25 cellular contexts compared by ENCODE assay signal in the genomic region with DNA sequence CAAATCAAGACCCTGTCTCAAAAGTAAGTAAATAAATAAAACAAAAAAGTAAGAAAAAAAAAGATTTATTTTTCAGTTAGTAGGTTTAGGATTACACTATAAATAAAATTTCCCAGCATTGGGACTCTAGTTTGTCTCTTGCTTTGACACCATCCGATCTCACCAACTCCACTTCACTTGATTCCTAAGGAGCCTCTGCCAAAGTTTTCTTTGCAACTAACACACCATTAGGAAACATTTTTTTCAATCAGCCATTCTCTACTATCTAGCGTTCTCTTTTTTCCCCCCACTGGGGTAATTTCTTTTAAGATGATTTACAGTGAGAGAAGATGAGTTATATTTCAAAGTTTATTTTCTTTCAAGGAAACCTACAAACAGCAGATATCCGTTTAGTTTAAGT. TPM values are rescaled to one million over a fixed set of nuclear protein-coding genes. Genes with fewer than 3 reads are reported as not detected.
DNase-seq lines count a peak whose midpoint lies in the region; ATAC-seq, FAIRE-seq and TF ChIP-seq lines count a peak whose summit lies in the region.
"Had no signal": no experiment of that assay in that cellular context is flagged by ENCODE, and none has a peak within 500 bp of the region (broad histone marks: within the 10 kb centered on the region; RNA-seq: fewer than 3 reads in every experiment).

No MANE protein-coding gene starts in this region.

- no peak overlapping the region for H3K9ac ChIP-seq in endothelial cell of umbilical vein (replicated peaks; ENCODE audit: extremely low read depth, insufficient read depth, low read length)

- no peaks in the 10 kb centered on the region for H4K20me1 ChIP-seq in endothelial cell of umbilical vein (replicated peaks; ENCODE audit: control insufficient read depth, extremely low read depth, insufficient read depth, low read length)

- H3K36me3 ChIP-seq in left ventricle myocardium inferior (peaks cover 6% of the 10 kb centered on the region), endothelial cell of umbilical vein (ENCODE audit: control insufficient read depth in 2 of 2, extremely low read depth in 1 of 2, insufficient read depth in 2 of 2, low read length in 2 of 2) (no peaks in the 10 kb centered on the region), uterus (no peaks in the 10 kb centered on the region)
- H3K36me3 ChIP-seq: cardiac muscle cell had no signal

- H3K27ac Mint-ChIP-seq in nephron: peak overlapping the region; percentile 83
- H3K27ac Mint-ChIP-seq: activated CD8-positive, alpha-beta T cell treated with anti-CD3 and anti-CD28 coated beads for 36 hours; activated naive CD8-positive, alpha-beta T cell; naive thymus-derived CD4-positive, alpha-beta T cell; T-helper 2 cell treated with Interferon-gamma antibody and Interleukin-4, amounts not matched to agents 5 μg/mL and 100 μg/mL, for 36 hours; type B pancreatic cell had no signal

- ATAC-seq in Right ventricle myocardium superior (ENCODE audit: poor library complexity): no peak
- no peak for ATAC-seq in HG03469 (IDR thresholded peaks at IDR 0.05; ENCODE audit: unreplicated experiment)
- ATAC-seq: activated CD8-positive, alpha-beta T cell treated with anti-CD3 and anti-CD28 coated beads for 36 hours; activated T-cell treated with anti-CD3 and anti-CD28 coated beads, Interleukin-2, amount 50 U/mL, for 4 hours; left colon; naive thymus-derived CD4-positive, alpha-beta T cell; stimulated activated effector memory CD8-positive, alpha-beta T cell treated with anti-CD3 and anti-CD28 coated beads, Interleukin-12 subunit alpha, Interleukin-12 subunit beta, amount 100 ng/mL, for 72 hours had no signal

- TF ChIP-seq POLR2A in endothelial cell of umbilical vein (IDR thresholded peaks at IDR 0.05; ENCODE audit: low read depth, low read length) (no peak), uterus (IDR thresholded peaks at IDR 0.05) (no peak)

- H3K9me3 ChIP-seq in left ventricle myocardium inferior (replicated peaks) (peaks cover 24% of the 10 kb centered on the region), endothelial cell of umbilical vein (replicated peaks; ENCODE audit: control insufficient read depth, insufficient read depth, low read length) (no peaks in the 10 kb centered on the region), uterus (peaks cover 0 to 15% of the 10 kb centered on the region in 2 donors)

- peaks cover 10% of the 10 kb centered on the region for H3K4me1 Mint-ChIP-seq in nephron
- H3K4me1 Mint-ChIP-seq: stimulated activated effector memory CD8-positive, alpha-beta T cell treated with anti-CD3 and anti-CD28 coated beads, Interleukin-12 subunit alpha, Interleukin-12 subunit beta, amount 100 ng/mL, for 72 hours had no signal

- peaks cover 27% of the 10 kb centered on the region for H3K9me3 Mint-ChIP-seq in nephron

- peak overlapping the region; percentile 51 for H3K27ac ChIP-seq in left ventricle myocardium inferior (replicated peaks)
- no peak overlapping the region for H3K27ac ChIP-seq in endothelial cell of umbilical vein (ENCODE audit: insufficient read depth, low read depth, low read length)
- H3K27ac ChIP-seq in uterus: peak overlapping the region; percentile 44 to 62
- H3K27ac ChIP-seq: cardiac muscle cell had no signal

- BruUV-seq in endothelial cell of umbilical vein (replicated peaks; lab: Mats Ljungman, UMichigan): no TSS peak

- DNase-seq in left ventricle myocardium inferior (no peak), Right ventricle myocardium superior (no peak), endothelial cell of umbilical vein (ENCODE audit: low read depth, low spot score) (no peak), uterus (no peak), GM10248 (ENCODE audit: extremely low spot score) (no peak)
- DNase-seq in stimulated activated CD4-positive, alpha-beta T cell treated with anti-CD3 and anti-CD28 coated beads, Interleukin-4, amount 100 ng/mL, for 1 hour: no peak
- DNase-seq: ACHN; activated CD4-positive, CD25-positive, alpha-beta regulatory T cell; activated CD8-positive, alpha-beta T cell treated with anti-CD3 and anti-CD28 coated beads for 36 hours; activated T-cell treated with anti-CD3 and anti-CD28 coated beads, Interleukin-2, amount 50 U/mL, for 4 hours; DMS53; left colon; naive thymus-derived CD4-positive, alpha-beta T cell; NCI-H1417 treated with DMSO at 0.1 percent for 48 hours; NCI-H526 treated with DMSO at 0.1 percent for 48 hours; stimulated activated CD4-positive, alpha-beta T cell treated with anti-CD3 and anti-CD28 coated beads, Interleukin-12 subunit alpha, Interleukin-12 subunit beta, amount 100 ng/mL, for 4 hours had no signal

- POLR2A ChIA-PET in endothelial cell of umbilical vein (lab: Charles Lee): no interaction called here
- POLR2A ChIA-PET in GM10248 (lab: Yijun Ruan, JAX): interaction anchor here (0.6 kb wide), 1 partner anchor 275 kb away, joined by 4 read pairs; no protein-coding TSS in a partner anchor

- dilution Hi-C loops in endothelial cell of umbilical vein (cut with MboI; ENCODE audit: extremely low pct_ligation_motif_present, low sequenced_read_pairs): no loop called here

- TF ChIP-seq CTCF in left ventricle myocardium inferior (IDR thresholded peaks at IDR 0.05; ENCODE audit: borderline replicate concordance): no peak
- TF ChIP-seq CTCF in endothelial cell of umbilical vein (IDR thresholded peaks at IDR 0.05; ENCODE audit: extremely low read depth in 1 of 2, insufficient read depth in 1 of 2, low read depth in 1 of 2, low read length in 2 of 2): no peak
- no peak for TF ChIP-seq CTCF in nephron (IDR thresholded peaks at IDR 0.05; ENCODE audit: unreplicated experiment in 3 of 3)
- TF ChIP-seq CTCF in uterus (IDR thresholded peaks at IDR 0.05): no peak
- no peak for TF ChIP-seq CTCF in GM10248 (IDR thresholded peaks at IDR 0.05; ENCODE audit: control extremely low read depth, extremely low read depth, low read depth, missing control alignments)

- H3K4me1 ChIP-seq in left ventricle myocardium inferior (no peaks in the 10 kb centered on the region), endothelial cell of umbilical vein (ENCODE audit: control insufficient read depth, extremely low read depth, insufficient read depth, low read length) (no peaks in the 10 kb centered on the region), uterus (no peaks in the 10 kb centered on the region)

- H3K4me3 Mint-ChIP-seq in nephron: peak overlapping the region in 1 of 3 experiments; percentile 19
- H3K4me3 Mint-ChIP-seq: activated CD8-positive, alpha-beta T cell treated with anti-CD3 and anti-CD28 coated beads for 36 hours; activated naive CD8-positive, alpha-beta T cell; activated T-cell treated with anti-CD3 and anti-CD28 coated beads, Interleukin-2, amount 50 U/mL, for 4 hours; naive thymus-derived CD4-positive, alpha-beta T cell; stimulated activated effector memory CD8-positive, alpha-beta T cell treated with anti-CD3 and anti-CD28 coated beads, Interleukin-12 subunit alpha, Interleukin-12 subunit beta, amount 100 ng/mL, for 72 hours; T-helper 2 cell treated with Interferon-gamma antibody and Interleukin-4, amounts not matched to agents 5 μg/mL and 100 μg/mL, for 36 hours; type B pancreatic cell had no signal

- H3K9me1 ChIP-seq in endothelial cell of umbilical vein (replicated peaks; ENCODE audit: control insufficient read depth, extremely low read depth, insufficient read depth, low read length): no peaks in the 10 kb centered on the region

- intact Hi-C loops in left ventricle myocardium inferior (cut with micrococcal nuclease) (no loop called here), Right ventricle myocardium superior (cut with DNase I) (no loop called here), endothelial cell of umbilical vein (cut with micrococcal nuclease) (no loop called here), uterus (cut with DNase I; ENCODE audit: low total_unique reads) (no loop called here)

- CTCF ChIA-PET in endothelial cell of umbilical vein (lab: Charles Lee): interaction anchor here (1.2 kb wide), 1 partner anchor 8 kb away, joined by 4 read pairs; no protein-coding TSS in a partner anchor
- CTCF ChIA-PET in GM10248 (lab: Yijun Ruan, JAX): interaction anchor here (0.8 to 2.6 kb wide), 4 partner anchors 9 to 33 kb away, joined by 3 to 7 read pairs (median 4); no protein-coding TSS in a partner anchor

- peak overlapping the region; percentile 72 for H3K4me2 ChIP-seq in endothelial cell of umbilical vein (ENCODE audit: insufficient read depth, low read length)

- H3K79me2 ChIP-seq in endothelial cell of umbilical vein (ENCODE audit: control insufficient read depth, insufficient read depth, low read length): no peaks in the 10 kb centered on the region

- H2AFZ ChIP-seq in endothelial cell of umbilical vein (ENCODE audit: low read depth, low read length): peak overlapping the region; percentile 57

- no peaks in the 10 kb centered on the region for H3K27me3 Mint-ChIP-seq in nephron (ENCODE audit: low read depth)
- H3K27me3 Mint-ChIP-seq: activated CD8-positive, alpha-beta T cell treated with anti-CD3 and anti-CD28 coated beads for 36 hours; activated naive CD8-positive, alpha-beta T cell; naive thymus-derived CD4-positive, alpha-beta T cell; type B pancreatic cell had no signal

- peaks cover 23% of the 10 kb centered on the region for H3K36me3 Mint-ChIP-seq in nephron (ENCODE audit: low read depth)
- H3K36me3 Mint-ChIP-seq: stimulated activated effector memory CD8-positive, alpha-beta T cell treated with anti-CD3 and anti-CD28 coated beads, Interleukin-12 subunit alpha, Interleukin-12 subunit beta, amount 100 ng/mL, for 72 hours had no signal

- H3K4me3 ChIP-seq in left ventricle myocardium inferior: peak overlapping the region; percentile 33
- H3K4me3 ChIP-seq in endothelial cell of umbilical vein (replicated peaks in 1 of 3; ENCODE audit: insufficient read depth in 1 of 3, low read depth in 1 of 3, low read length in 3 of 3): peak overlapping the region in 1 of 3 experiments; percentile 11
- peak overlapping the region; percentile 3 to 16 for H3K4me3 ChIP-seq in uterus
- H3K4me3 ChIP-seq: cardiac muscle cell had no signal

- FAIRE-seq in endothelial cell of umbilical vein (lab: Jason Lieb, UNC): no peak
- FAIRE-seq: frontal cortex, HTR-8/SVneo had no signal

- no peaks in the 10 kb centered on the region for H3K27me3 ChIP-seq in left ventricle myocardium inferior (ENCODE audit: low read depth)
- H3K27me3 ChIP-seq in endothelial cell of umbilical vein (ENCODE audit: control insufficient read depth in 2 of 2, insufficient read depth in 2 of 2, low read length in 2 of 2): no peaks in the 10 kb centered on the region
- no peaks in the 10 kb centered on the region for H3K27me3 ChIP-seq in uterus
- H3K27me3 ChIP-seq: cardiac muscle cell had no signal

RNA-seq across cellular contexts. Expression of a gene that starts 10.6 kb away (rescaled TPM):
- 1.5 TPM for total RNA-seq in left ventricle myocardium inferior
- total RNA-seq in Right ventricle myocardium superior: 1.7 TPM
- total RNA-seq in endothelial cell of umbilical vein: 3.8 and 8.4 TPM in 2 replicates
- polyA plus RNA-seq in endothelial cell of umbilical vein: 1.9 and 3.1 TPM in 2 replicates
- polyA plus RNA-seq in endothelial cell of umbilical vein (2011; cell fraction: cytosol; rRNA removed): 0.87 and 1.4 TPM in 2 replicates
- polyA plus RNA-seq in endothelial cell of umbilical vein (2011; cell fraction: nucleus; rRNA removed): 1.4 and 1.8 TPM in 2 replicates
- polyA plus RNA-seq in endothelial cell of umbilical vein (2012): 0.93 and 2.5 TPM in 2 replicates
- 6.3 and 7.0 TPM in 2 replicates for polyA minus RNA-seq in endothelial cell of umbilical vein
- 4.0 TPM for polyA minus RNA-seq in endothelial cell of umbilical vein (2011; cell fraction: cytosol; rRNA and poly(A)+ RNA removed)
- polyA minus RNA-seq in endothelial cell of umbilical vein (2011; cell fraction: nucleus; rRNA and poly(A)+ RNA removed): 4.6 and 8.5 TPM in 2 replicates
- total RNA-seq in uterus: 10 to 100 TPM in 1 of 4 donors, 1 to 10 TPM in 3; 2.0 to 16.5 (median 5.7) TPM
